Comparison of ENCODE assay signal across 10 cellular contexts in the genomic region with DNA sequence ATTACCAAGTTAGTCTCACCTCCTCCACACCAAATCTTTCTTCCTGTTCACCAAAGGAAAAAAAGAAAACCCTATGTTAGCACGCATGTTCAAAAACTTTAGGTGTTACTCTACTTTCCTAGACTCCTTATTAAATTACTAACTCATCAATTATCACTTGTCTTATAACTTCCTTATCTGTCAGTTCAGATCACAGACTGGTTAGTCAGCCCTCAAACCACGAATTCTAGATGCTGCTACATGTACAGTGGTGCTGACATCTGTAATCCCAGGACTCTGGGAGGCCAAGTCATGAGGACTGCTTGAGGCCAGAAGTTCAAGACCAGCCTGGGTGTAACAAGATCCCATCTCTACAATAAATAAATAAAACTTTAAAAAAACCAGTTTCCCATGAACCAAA. TPM values are rescaled to one million over a fixed set of nuclear protein-coding genes. Genes with fewer than 3 reads are reported as not detected.
DNase-seq lines count a peak whose midpoint lies in the region; ATAC-seq and TF ChIP-seq lines count a peak whose summit lies in the region.
"Had no signal": no experiment of that assay in that cellular context is flagged by ENCODE, and none has a peak within 500 bp of the region (broad histone marks: within the 10 kb centered on the region; RNA-seq: fewer than 3 reads in every experiment).

No MANE protein-coding gene starts in this region.

- H4K20me1 ChIP-seq in OCI-LY1 (ENCODE audit: insufficient read depth, low read length) (no peaks in the 10 kb centered on the region), osteoblast (ENCODE audit: insufficient read depth, low read length) (peaks cover 45% of the 10 kb centered on the region)

- H3K36me3 ChIP-seq in OCI-LY1 (ENCODE audit: insufficient read depth, low read length) (peaks cover 71% of the 10 kb centered on the region), osteoblast (ENCODE audit: insufficient read depth, low read length) (peaks cover 31% of the 10 kb centered on the region)

- H3K4me1 ChIP-seq in OCI-LY1 (ENCODE audit: insufficient read depth, low read length, severe bottlenecking) (peaks cover 47% of the 10 kb centered on the region), osteoblast (ENCODE audit: insufficient read depth, low read length) (peaks cover 27% of the 10 kb centered on the region), right cardiac atrium (ENCODE audit: control insufficient read depth, insufficient read depth, low read length) (peaks cover 6% of the 10 kb centered on the region)

- H3K4me2 ChIP-seq in OCI-LY1 (ENCODE audit: low read length) (peak overlapping the region; percentile 71), osteoblast (ENCODE audit: insufficient read depth, low read length) (peak overlapping the region; percentile 94)

- peaks cover 0 to 6% (median 3%) of the 10 kb centered on the region in 5 experiments for H3K9me3 Mint-ChIP-seq in brain

- ATAC-seq in GM21529 (IDR thresholded peaks at IDR 0.05; ENCODE audit: unreplicated experiment) (no peak), right cardiac atrium (no peak)

- H3F3A ChIP-seq in OCI-LY1 (ENCODE audit: insufficient read depth, low read length), result no peaks in the 10 kb centered on the region

- peak overlapping the region; percentile 17; the same call in 1 of the 2 replicates for H3K9ac ChIP-seq in OCI-LY1 (ENCODE audit: low read length)

- H3K27me3 ChIP-seq in OCI-LY1 (ENCODE audit: insufficient read depth, low read length) (peaks cover 8% of the 10 kb centered on the region; the same call in 1 of the 2 replicates), osteoblast (ENCODE audit: insufficient read depth, low read length) (no peaks in the 10 kb centered on the region), right cardiac atrium (ENCODE audit: control insufficient read depth, insufficient read depth) (no peaks in the 10 kb centered on the region)

- H3K36me3 Mint-ChIP-seq in brain, result peaks cover 79% of the 10 kb centered on the region

- peaks cover 83% of the 10 kb centered on the region for H3K4me1 Mint-ChIP-seq in brain

- peak overlapping the region; percentile 18 to 98 (median 66) for H3K27ac Mint-ChIP-seq in brain

- DNase-seq in EH (ENCODE audit: low read depth), result peak; percentile 58
- no peak for DNase-seq in osteoblast (ENCODE audit: insufficient read length, low spot score, missing footprints)
- no peak for DNase-seq in NAMALWA (ENCODE audit: low spot score)
- no peak for DNase-seq in NCI-H1436 treated with DMSO at 0.1 percent for 48 hours (lab: John Stamatoyannopoulos, UW)
- no peak for DNase-seq in right cardiac atrium
- DNase-seq: activated gamma-delta T cell, nucleus accumbens had no signal

- no peak overlapping the region for H3K27ac ChIP-seq in OCI-LY1 (ENCODE audit: low read depth, low read length, poor library complexity, severe bottlenecking)
- peak overlapping the region; percentile 32 for H3K27ac ChIP-seq in osteoblast (ENCODE audit: low read depth, low read length)
- H3K27ac ChIP-seq in right cardiac atrium (ENCODE audit: low read length), result no peak overlapping the region

- H3K4me3 ChIP-seq in OCI-LY1 (ENCODE audit: low read depth, low read length, poor library complexity, severe bottlenecking) (no peak overlapping the region), osteoblast (ENCODE audit: insufficient read depth, low read length) (no peak overlapping the region), right cardiac atrium (ENCODE audit: low read length) (no peak overlapping the region)

- intact Hi-C loops in right cardiac atrium (cut with DNase I), result no loop called here

- H3K9me3 ChIP-seq in OCI-LY1 (ENCODE audit: low read length) (no peaks in the 10 kb centered on the region), osteoblast (ENCODE audit: low read depth, low read length) (no peaks in the 10 kb centered on the region), right cardiac atrium (ENCODE audit: control insufficient read depth, low read length) (no peaks in the 10 kb centered on the region)

- TF ChIP-seq CTCF in OCI-LY1 (IDR thresholded peaks at IDR 0.05; ENCODE audit: low read length) (no peak), brain (conservative IDR thresholded peaks at IDR 0.05) (no peak), osteoblast (IDR thresholded peaks at IDR 0.05; ENCODE audit: extremely low read depth, low read depth, low read length) (no peak)

- peak overlapping the region; percentile 98 to 100 (median 99) for H3K4me3 Mint-ChIP-seq in brain

- no peak overlapping the region for H2AFZ ChIP-seq in OCI-LY1 (ENCODE audit: low read length)
- H2AFZ ChIP-seq in osteoblast (ENCODE audit: low read length), result no peak overlapping the region

- 70% methylated on average over 2 of the region's 2 CpGs for WGBS in right cardiac atrium

- no peaks in the 10 kb centered on the region for H3K9me2 ChIP-seq in OCI-LY1 (ENCODE audit: low read depth, low read length)

- H3K79me2 ChIP-seq in OCI-LY1 (ENCODE audit: insufficient read depth, low read length), result peaks cover 77% of the 10 kb centered on the region
- peaks cover 81% of the 10 kb centered on the region for H3K79me2 ChIP-seq in osteoblast (ENCODE audit: insufficient read depth, low read length)

- H3K27me3 Mint-ChIP-seq in brain, result peaks cover 15% of the 10 kb centered on the region

RNA-seq across cellular contexts. Expression of a gene that starts 3.5 kb away (rescaled TPM):
- polyA plus RNA-seq in brain (ENCODE audit: insufficient read depth, low read depth, low replicate concordance), result 483 TPM
- total RNA-seq in osteoblast, result 242 and 285 TPM in 2 replicates
- total RNA-seq in right cardiac atrium, result 100 to 1,000 TPM; 154 to 201 (median 168) TPM
- 128 TPM for polyA plus RNA-seq in right cardiac atrium
